Comparison of ENCODE assay signal across 12 cellular contexts in the genomic region with DNA sequence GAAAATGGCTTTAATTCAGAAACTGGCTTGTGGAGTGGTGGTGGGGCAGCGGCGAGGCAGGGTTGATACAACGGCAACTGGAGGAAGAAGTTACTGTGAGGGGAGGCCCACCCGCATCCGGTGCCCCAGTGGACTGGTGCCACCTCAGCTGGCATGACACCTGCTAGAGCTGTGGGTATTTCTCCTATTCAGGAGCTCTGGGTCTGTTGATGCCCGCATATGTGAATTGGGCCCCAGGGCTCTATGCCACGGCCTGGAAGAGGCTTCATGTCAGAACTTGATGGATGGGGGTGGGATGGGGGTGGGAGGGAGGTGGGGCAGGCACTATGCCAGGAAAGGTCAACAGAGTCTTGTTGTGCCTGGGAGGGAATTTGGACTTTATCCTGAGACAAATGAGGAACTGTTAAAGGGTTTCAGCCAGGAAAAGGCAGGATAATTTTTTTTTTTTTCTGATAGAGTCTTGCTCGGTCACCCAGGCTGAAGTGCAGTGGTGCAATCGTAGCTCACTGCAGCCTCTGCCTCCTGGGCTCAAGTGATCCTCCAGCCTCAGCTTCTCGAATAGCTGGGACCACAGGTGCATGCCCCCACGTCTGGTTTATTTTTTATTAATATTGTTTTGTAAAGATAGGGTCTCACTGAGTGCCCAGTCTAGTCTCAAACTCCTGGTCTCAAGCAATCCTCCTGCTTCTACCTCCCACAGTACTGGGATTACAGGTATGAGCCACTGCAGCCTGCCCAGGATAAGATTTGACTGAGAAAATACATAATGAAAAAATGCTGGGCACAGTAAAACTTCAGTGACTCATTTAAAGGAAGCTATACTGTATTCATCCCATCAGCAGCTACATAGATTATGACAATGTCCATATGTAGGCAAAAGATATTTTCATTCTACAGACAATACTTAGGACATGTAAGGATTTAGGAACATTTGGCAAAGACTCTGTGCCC. TPM values are rescaled to one million over a fixed set of nuclear protein-coding genes. Genes with fewer than 3 reads are reported as not detected.
DNase-seq lines count a peak whose midpoint lies in the region; ATAC-seq and TF ChIP-seq lines count a peak whose summit lies in the region.
"Had no signal": no experiment of that assay in that cellular context is flagged by ENCODE, and none has a peak within 500 bp of the region (broad histone marks: within the 10 kb centered on the region; RNA-seq: fewer than 3 reads in every experiment).

No MANE protein-coding gene starts in this region.

- peak overlapping the region; percentile 59 to 84 (median 67) for H3K27ac Mint-ChIP-seq in nephron
- no peak overlapping the region for H3K27ac Mint-ChIP-seq in activated CD8-positive, alpha-beta memory T cell treated with anti-CD3 and anti-CD28 coated beads, Interleukin-2, amount 10 ng/mL, durations not matched to agents 7 days and 5 days

- H3K9me3 Mint-ChIP-seq in nephron, result no peaks in the 10 kb centered on the region
- no peaks in the 10 kb centered on the region for H3K9me3 Mint-ChIP-seq in activated CD8-positive, alpha-beta memory T cell treated with anti-CD3 and anti-CD28 coated beads, Interleukin-2, amount 10 ng/mL, durations not matched to agents 7 days and 5 days (ENCODE audit: low read depth)

- no peaks in the 10 kb centered on the region for H3K36me3 Mint-ChIP-seq in nephron (ENCODE audit: low read depth)
- no peaks in the 10 kb centered on the region for H3K36me3 Mint-ChIP-seq in activated CD8-positive, alpha-beta memory T cell treated with anti-CD3 and anti-CD28 coated beads, Interleukin-2, amount 10 ng/mL, durations not matched to agents 7 days and 5 days

- DNase-seq in COLO668 (lab: John Stamatoyannopoulos, UW; ENCODE audit: unreplicated experiment) (peak; percentile 45), NCI-H526 (lab: John Stamatoyannopoulos, UW) (peak; percentile 57 to 73), epithelial cell of prostate (ENCODE audit: low read depth, low spot score) (no peak), EL (no peak), HEK293T (ENCODE audit: extremely low spot score) (no peak)
- DNase-seq in activated CD8-positive, alpha-beta memory T cell treated with anti-CD3 and anti-CD28 coated beads, Interleukin-2, amount 10 ng/mL, durations not matched to agents 7 days and 5 days, result no peak
- DNase-seq: lower lobe of right lung; stimulated activated CD4-positive, alpha-beta T cell treated with anti-CD3 and anti-CD28 coated beads, Interleukin-15, amount 100 ng/mL, for 24 hours; testis had no signal

- CTCF ChIA-PET in activated CD8-positive, alpha-beta memory T cell treated with anti-CD3 and anti-CD28 coated beads, Interleukin-2, amount 10 ng/mL, durations not matched to agents 7 days and 5 days (lab: Charles Lee), result interaction anchor here (0.8 to 1.4 kb wide), 2 partner anchors 38 to 52 kb away, joined by 3 read pairs; a partner anchor contains a TSS
- CTCF ChIA-PET in HEK293T (lab: Yijun Ruan, JAX), result interaction anchor here (0.6 kb wide), 1 partner anchor 557 kb away, joined by 3 read pairs; no protein-coding TSS in a partner anchor

- H3K4me1 Mint-ChIP-seq in nephron, result peaks cover 32% of the 10 kb centered on the region
- peaks cover 7% of the 10 kb centered on the region for H3K4me1 Mint-ChIP-seq in activated CD8-positive, alpha-beta memory T cell treated with anti-CD3 and anti-CD28 coated beads, Interleukin-2, amount 10 ng/mL, durations not matched to agents 7 days and 5 days

- H3K27ac ChIP-seq in epithelial cell of prostate, result peak overlapping the region; percentile 68
- H3K27ac ChIP-seq: lower lobe of right lung had no signal

- H3K27me3 Mint-ChIP-seq in nephron (ENCODE audit: low read depth), result no peaks in the 10 kb centered on the region
- H3K27me3 Mint-ChIP-seq in activated CD8-positive, alpha-beta memory T cell treated with anti-CD3 and anti-CD28 coated beads, Interleukin-2, amount 10 ng/mL, durations not matched to agents 7 days and 5 days, result no peaks in the 10 kb centered on the region

- no peak overlapping the region for H3K4me3 Mint-ChIP-seq in nephron
- H3K4me3 Mint-ChIP-seq in activated CD8-positive, alpha-beta memory T cell treated with anti-CD3 and anti-CD28 coated beads, Interleukin-2, amount 10 ng/mL, durations not matched to agents 7 days and 5 days, result no peak overlapping the region

- no peak for ATAC-seq in activated CD4-positive, CD25-positive, alpha-beta regulatory T cell treated with anti-CD3 and anti-CD28 coated beads, Interleukin-2, amount 50 U/mL, for 24 hours
- ATAC-seq in activated CD8-positive, alpha-beta memory T cell treated with anti-CD3 and anti-CD28 coated beads, Interleukin-2, amount 10 ng/mL, durations not matched to agents 7 days and 5 days, result no peak

- POLR2A ChIA-PET in HEK293T (lab: Yijun Ruan, JAX), result no interaction called here

- no peak for TF ChIP-seq CTCF in nephron (IDR thresholded peaks at IDR 0.05; ENCODE audit: unreplicated experiment in 3 of 3)

TF ChIP-seq in HEK293T, 16 proteins besides CTCF, POLR2A, EP300 and RAD21:
- no peak for TF ChIP-seq SUZ12 (IDR thresholded peaks at IDR 0.05)
- no peak for TF ChIP-seq SP1 (IDR thresholded peaks at IDR 0.05)
- TF ChIP-seq FOXM1 (IDR thresholded peaks at IDR 0.05; ENCODE audit: borderline replicate concordance), result no peak
- TF ChIP-seq CTBP1 (IDR thresholded peaks at IDR 0.05; ENCODE audit: borderline replicate concordance), result no peak
- TF ChIP-seq NFRKB (IDR thresholded peaks at IDR 0.05), result no peak
- TF ChIP-seq L3MBTL2 (conservative IDR thresholded peaks at IDR 0.05), result no peak
- no peak for TF ChIP-seq FOXK2 (IDR thresholded peaks at IDR 0.05)
- no peak for TF ChIP-seq LEF1 (IDR thresholded peaks at IDR 0.05; ENCODE audit: borderline replicate concordance)
- no peak for TF ChIP-seq ZNF384 (IDR thresholded peaks at IDR 0.05)
- TF ChIP-seq FOXA1 (IDR thresholded peaks at IDR 0.05), result no peak
- no peak for TF ChIP-seq ARNT (IDR thresholded peaks at IDR 0.05)

RNA-seq across cellular contexts. Expression of a gene that starts 52.6 kb away (rescaled TPM):
- under 1 TPM; 0.52 to 0.82 TPM for total RNA-seq in activated CD8-positive, alpha-beta memory T cell treated with anti-CD3 and anti-CD28 coated beads, Interleukin-2, amount 10 ng/mL, durations not matched to agents 7 days and 5 days
- total RNA-seq: H4 had no signal

Comparison
In these comparisons a context has a peak if more than half of its experiments do, and no peak if none do; other contexts are left out.
1. DNase-seq: peak in COLO668 (single experiment) and NCI-H526 (2 of 2); none in epithelial cell of prostate (single experiment), EL (single experiment), activated CD8-positive, alpha-beta memory T cell treated with anti-CD3 and anti-CD28 coated beads, Interleukin-2, amount 10 ng/mL, durations not matched to agents 7 days and 5 days (single experiment) and HEK293T (single experiment).